ENCODE assay signal across 1 cellular context in the genomic region with DNA sequence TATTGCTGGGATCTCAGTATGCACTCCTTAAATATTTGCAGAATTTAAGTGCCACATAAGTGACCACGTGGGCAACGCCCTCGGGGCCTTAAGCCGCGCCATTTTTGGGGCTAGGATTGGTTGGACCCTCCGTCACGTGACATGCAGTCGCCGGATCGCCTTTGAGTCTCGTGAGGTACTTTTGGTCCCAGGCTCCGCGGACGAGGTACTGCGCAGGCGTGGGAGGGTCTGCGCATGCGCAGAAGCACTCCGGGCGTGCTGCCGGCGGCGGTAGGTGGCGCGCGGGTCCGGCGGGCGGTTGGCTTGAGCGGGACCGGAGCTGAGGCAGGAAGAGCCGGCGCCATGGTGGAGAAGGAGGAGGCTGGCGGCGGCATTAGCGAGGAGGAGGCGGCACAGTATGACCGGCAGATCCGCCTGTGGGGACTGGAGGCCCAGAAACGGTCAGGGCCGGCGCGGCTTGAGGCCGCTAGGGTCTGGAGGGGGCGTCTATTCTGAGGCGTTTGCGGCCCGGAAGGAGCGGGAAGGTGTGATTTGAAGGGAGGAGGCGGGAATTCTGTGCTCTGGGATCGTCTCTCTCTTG.
TF ChIP-seq lines count a peak whose summit lies in the region.

A gene (plus strand): TSS at position 247 of the 580 bp plus-strand sequence. CDS start 96 bp downstream, at position 343.

TF ChIP-seq in HepG2, 621 proteins besides CTCF, POLR2A, EP300 and RAD21 (continued from another document and continues in another):
- no peak for TF ChIP-seq RBM22 (optimal IDR thresholded peaks at IDR 0.05; ENCODE audit: low read length)
- TF ChIP-seq, protein P1, sequence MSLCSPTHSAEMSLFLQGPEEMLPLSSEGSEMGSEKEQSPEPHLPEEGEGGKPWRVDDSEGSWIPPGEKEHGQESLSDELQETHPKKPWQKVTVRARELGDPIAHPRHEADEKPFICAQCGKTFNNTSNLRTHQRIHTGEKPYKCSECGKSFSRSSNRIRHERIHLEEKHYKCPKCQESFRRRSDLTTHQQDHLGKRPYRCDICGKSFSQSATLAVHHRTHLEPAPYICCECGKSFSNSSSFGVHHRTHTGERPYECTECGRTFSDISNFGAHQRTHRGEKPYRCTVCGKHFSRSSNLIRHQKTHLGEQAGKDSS (CRISPR knock-in tag; IDR thresholded peaks at IDR 0.05; ENCODE audit: borderline replicate concordance, low read depth) = peak; percentile 73; the same call in 1 of the 2 replicates
- TF ChIP-seq SRF (IDR thresholded peaks at IDR 0.05; ENCODE audit: low read depth, low read length) = peak; percentile 84
- peak; percentile 53 for TF ChIP-seq CREM (IDR thresholded peaks at IDR 0.05)
- TF ChIP-seq CREM (CRISPR knock-in tag; IDR thresholded peaks at IDR 0.05) = no peak
- peak; percentile 82 for TF ChIP-seq ZNF547 (CRISPR knock-in tag; IDR thresholded peaks at IDR 0.05)
- TF ChIP-seq, protein P2, sequence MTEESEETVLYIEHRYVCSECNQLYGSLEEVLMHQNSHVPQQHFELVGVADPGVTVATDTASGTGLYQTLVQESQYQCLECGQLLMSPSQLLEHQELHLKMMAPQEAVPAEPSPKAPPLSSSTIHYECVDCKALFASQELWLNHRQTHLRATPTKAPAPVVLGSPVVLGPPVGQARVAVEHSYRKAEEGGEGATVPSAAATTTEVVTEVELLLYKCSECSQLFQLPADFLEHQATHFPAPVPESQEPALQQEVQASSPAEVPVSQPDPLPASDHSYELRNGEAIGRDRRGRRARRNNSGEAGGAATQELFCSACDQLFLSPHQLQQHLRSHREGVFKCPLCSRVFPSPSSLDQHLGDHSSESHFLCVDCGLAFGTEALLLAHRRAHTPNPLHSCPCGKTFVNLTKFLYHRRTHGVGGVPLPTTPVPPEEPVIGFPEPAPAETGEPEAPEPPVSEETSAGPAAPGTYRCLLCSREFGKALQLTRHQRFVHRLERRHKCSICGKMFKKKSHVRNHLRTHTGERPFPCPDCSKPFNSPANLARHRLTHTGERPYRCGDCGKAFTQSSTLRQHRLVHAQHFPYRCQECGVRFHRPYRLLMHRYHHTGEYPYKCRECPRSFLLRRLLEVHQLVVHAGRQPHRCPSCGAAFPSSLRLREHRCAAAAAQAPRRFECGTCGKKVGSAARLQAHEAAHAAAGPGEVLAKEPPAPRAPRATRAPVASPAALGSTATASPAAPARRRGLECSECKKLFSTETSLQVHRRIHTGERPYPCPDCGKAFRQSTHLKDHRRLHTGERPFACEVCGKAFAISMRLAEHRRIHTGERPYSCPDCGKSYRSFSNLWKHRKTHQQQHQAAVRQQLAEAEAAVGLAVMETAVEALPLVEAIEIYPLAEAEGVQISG (CRISPR knock-in tag; IDR thresholded peaks at IDR 0.05) = peak; percentile 61
- TF ChIP-seq, protein P3, sequence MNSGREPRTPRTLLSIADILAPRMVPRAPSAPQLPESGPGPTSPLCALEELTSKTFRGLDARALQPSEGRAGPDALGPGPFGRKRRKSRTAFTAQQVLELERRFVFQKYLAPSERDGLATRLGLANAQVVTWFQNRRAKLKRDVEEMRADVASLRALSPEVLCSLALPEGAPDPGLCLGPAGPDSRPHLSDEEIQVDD (CRISPR knock-in tag; IDR thresholded peaks at IDR 0.05; ENCODE audit: borderline replicate concordance) = no peak
- TF ChIP-seq ZKSCAN1 (IDR thresholded peaks at IDR 0.05; ENCODE audit: low read length) = no peak
- TF ChIP-seq WIZ (CRISPR knock-in tag; IDR thresholded peaks at IDR 0.05) = peak; percentile 41
- TF ChIP-seq, protein P4, sequence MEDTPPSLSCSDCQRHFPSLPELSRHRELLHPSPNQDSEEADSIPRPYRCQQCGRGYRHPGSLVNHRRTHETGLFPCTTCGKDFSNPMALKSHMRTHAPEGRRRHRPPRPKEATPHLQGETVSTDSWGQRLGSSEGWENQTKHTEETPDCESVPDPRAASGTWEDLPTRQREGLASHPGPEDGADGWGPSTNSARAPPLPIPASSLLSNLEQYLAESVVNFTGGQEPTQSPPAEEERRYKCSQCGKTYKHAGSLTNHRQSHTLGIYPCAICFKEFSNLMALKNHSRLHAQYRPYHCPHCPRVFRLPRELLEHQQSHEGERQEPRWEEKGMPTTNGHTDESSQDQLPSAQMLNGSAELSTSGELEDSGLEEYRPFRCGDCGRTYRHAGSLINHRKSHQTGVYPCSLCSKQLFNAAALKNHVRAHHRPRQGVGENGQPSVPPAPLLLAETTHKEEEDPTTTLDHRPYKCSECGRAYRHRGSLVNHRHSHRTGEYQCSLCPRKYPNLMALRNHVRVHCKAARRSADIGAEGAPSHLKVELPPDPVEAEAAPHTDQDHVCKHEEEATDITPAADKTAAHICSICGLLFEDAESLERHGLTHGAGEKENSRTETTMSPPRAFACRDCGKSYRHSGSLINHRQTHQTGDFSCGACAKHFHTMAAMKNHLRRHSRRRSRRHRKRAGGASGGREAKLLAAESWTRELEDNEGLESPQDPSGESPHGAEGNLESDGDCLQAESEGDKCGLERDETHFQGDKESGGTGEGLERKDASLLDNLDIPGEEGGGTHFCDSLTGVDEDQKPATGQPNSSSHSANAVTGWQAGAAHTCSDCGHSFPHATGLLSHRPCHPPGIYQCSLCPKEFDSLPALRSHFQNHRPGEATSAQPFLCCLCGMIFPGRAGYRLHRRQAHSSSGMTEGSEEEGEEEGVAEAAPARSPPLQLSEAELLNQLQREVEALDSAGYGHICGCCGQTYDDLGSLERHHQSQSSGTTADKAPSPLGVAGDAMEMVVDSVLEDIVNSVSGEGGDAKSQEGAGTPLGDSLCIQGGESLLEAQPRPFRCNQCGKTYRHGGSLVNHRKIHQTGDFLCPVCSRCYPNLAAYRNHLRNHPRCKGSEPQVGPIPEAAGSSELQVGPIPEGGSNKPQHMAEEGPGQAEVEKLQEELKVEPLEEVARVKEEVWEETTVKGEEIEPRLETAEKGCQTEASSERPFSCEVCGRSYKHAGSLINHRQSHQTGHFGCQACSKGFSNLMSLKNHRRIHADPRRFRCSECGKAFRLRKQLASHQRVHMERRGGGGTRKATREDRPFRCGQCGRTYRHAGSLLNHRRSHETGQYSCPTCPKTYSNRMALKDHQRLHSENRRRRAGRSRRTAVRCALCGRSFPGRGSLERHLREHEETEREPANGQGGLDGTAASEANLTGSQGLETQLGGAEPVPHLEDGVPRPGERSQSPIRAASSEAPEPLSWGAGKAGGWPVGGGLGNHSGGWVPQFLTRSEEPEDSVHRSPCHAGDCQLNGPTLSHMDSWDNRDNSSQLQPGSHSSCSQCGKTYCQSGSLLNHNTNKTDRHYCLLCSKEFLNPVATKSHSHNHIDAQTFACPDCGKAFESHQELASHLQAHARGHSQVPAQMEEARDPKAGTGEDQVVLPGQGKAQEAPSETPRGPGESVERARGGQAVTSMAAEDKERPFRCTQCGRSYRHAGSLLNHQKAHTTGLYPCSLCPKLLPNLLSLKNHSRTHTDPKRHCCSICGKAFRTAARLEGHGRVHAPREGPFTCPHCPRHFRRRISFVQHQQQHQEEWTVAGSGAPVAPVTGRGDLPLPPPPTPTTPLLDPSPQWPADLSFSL (CRISPR knock-in tag; IDR thresholded peaks at IDR 0.05) = no peak
- TF ChIP-seq, protein P5, sequence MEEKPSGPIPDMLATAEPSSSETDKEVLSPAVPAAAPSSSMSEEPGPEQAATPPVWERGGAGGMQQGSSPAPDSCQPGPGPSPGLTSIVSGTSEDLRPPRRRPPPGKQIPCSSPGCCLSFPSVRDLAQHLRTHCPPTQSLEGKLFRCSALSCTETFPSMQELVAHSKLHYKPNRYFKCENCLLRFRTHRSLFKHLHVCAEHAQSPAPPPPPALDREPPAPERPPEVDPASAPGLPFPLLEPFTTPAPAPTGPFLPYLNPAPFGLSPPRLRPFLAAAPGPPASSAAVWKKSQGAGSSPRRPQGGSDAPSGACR (CRISPR knock-in tag; IDR thresholded peaks at IDR 0.05) = peak; percentile 60; the same call in 1 of the 2 replicates
- TF ChIP-seq KLF12 (CRISPR knock-in tag; IDR thresholded peaks at IDR 0.05; ENCODE audit: borderline replicate concordance) = peak; percentile 13; the same call in 1 of the 2 replicates
- no peak for TF ChIP-seq ZNF282 (IDR thresholded peaks at IDR 0.05; ENCODE audit: partially characterized antibody)
- no peak for TF ChIP-seq SETDB1 (CRISPR knock-in tag; IDR thresholded peaks at IDR 0.05; ENCODE audit: borderline replicate concordance)
- TF ChIP-seq, protein P6, sequence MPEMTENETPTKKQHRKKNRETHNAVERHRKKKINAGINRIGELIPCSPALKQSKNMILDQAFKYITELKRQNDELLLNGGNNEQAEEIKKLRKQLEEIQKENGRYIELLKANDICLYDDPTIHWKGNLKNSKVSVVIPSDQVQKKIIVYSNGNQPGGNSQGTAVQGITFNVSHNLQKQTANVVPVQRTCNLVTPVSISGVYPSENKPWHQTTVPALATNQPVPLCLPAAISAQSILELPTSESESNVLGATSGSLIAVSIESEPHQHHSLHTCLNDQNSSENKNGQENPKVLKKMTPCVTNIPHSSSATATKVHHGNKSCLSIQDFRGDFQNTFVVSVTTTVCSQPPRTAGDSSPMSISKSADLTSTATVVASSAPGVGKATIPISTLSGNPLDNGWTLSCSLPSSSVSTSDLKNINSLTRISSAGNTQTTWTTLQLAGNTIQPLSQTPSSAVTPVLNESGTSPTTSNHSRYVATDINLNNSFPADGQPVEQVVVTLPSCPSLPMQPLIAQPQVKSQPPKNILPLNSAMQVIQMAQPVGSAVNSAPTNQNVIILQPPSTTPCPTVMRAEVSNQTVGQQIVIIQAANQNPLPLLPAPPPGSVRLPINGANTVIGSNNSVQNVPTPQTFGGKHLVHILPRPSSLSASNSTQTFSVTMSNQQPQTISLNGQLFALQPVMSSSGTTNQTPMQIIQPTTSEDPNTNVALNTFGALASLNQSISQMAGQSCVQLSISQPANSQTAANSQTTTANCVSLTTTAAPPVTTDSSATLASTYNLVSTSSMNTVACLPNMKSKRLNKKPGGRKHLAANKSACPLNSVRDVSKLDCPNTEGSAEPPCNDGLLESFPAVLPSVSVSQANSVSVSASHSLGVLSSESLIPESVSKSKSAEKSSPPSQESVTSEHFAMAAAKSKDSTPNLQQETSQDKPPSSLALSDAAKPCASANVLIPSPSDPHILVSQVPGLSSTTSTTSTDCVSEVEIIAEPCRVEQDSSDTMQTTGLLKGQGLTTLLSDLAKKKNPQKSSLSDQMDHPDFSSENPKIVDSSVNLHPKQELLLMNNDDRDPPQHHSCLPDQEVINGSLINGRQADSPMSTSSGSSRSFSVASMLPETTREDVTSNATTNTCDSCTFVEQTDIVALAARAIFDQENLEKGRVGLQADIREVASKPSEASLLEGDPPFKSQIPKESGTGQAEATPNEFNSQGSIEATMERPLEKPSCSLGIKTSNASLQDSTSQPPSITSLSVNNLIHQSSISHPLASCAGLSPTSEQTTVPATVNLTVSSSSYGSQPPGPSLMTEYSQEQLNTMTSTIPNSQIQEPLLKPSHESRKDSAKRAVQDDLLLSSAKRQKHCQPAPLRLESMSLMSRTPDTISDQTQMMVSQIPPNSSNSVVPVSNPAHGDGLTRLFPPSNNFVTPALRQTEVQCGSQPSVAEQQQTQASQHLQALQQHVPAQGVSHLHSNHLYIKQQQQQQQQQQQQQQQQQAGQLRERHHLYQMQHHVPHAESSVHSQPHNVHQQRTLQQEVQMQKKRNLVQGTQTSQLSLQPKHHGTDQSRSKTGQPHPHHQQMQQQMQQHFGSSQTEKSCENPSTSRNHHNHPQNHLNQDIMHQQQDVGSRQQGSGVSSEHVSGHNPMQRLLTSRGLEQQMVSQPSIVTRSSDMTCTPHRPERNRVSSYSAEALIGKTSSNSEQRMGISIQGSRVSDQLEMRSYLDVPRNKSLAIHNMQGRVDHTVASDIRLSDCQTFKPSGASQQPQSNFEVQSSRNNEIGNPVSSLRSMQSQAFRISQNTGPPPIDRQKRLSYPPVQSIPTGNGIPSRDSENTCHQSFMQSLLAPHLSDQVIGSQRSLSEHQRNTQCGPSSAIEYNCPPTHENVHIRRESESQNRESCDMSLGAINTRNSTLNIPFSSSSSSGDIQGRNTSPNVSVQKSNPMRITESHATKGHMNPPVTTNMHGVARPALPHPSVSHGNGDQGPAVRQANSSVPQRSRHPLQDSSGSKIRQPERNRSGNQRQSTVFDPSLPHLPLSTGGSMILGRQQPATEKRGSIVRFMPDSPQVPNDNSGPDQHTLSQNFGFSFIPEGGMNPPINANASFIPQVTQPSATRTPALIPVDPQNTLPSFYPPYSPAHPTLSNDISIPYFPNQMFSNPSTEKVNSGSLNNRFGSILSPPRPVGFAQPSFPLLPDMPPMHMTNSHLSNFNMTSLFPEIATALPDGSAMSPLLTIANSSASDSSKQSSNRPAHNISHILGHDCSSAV (CRISPR knock-in tag; IDR thresholded peaks at IDR 0.05; ENCODE audit: borderline replicate concordance) = no peak
- TF ChIP-seq BRD4 (CRISPR knock-in tag; IDR thresholded peaks at IDR 0.05) = peak; percentile 81
- TF ChIP-seq, protein P7, sequence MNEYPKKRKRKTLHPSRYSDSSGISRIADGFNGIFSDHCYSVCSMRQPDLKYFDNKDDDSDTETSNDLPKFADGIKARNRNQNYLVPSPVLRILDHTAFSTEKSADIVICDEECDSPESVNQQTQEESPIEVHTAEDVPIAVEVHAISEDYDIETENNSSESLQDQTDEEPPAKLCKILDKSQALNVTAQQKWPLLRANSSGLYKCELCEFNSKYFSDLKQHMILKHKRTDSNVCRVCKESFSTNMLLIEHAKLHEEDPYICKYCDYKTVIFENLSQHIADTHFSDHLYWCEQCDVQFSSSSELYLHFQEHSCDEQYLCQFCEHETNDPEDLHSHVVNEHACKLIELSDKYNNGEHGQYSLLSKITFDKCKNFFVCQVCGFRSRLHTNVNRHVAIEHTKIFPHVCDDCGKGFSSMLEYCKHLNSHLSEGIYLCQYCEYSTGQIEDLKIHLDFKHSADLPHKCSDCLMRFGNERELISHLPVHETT (CRISPR knock-in tag; conservative IDR thresholded peaks at IDR 0.05) = 0 out of 2 replicates have a peak, but pooled peaks have one; percentile 19
- TF ChIP-seq TSC22D2 (CRISPR knock-in tag; IDR thresholded peaks at IDR 0.05; ENCODE audit: borderline replicate concordance) = peak; percentile 45; the same call in 1 of the 2 replicates
- TF ChIP-seq YEATS2 (CRISPR knock-in tag; IDR thresholded peaks at IDR 0.05; ENCODE audit: borderline replicate concordance) = peak; percentile 90
- TF ChIP-seq, protein P8, sequence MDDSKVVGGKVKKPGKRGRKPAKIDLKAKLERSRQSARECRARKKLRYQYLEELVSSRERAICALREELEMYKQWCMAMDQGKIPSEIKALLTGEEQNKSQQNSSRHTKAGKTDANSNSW (CRISPR knock-in tag; IDR thresholded peaks at IDR 0.05; ENCODE audit: borderline replicate concordance) = no peak; the same call in 1 of the 2 replicates
- TF ChIP-seq ZNF251 (CRISPR knock-in tag; IDR thresholded peaks at IDR 0.05) = no peak
- no peak for TF ChIP-seq MZF1 (CRISPR knock-in tag; IDR thresholded peaks at IDR 0.05; ENCODE audit: borderline replicate concordance)
- TF ChIP-seq RXRB (CRISPR knock-in tag; IDR thresholded peaks at IDR 0.05; ENCODE audit: borderline replicate concordance) = peak; percentile 38; the same call in 1 of the 2 replicates
- TF ChIP-seq ZNF788 (CRISPR knock-in tag; IDR thresholded peaks at IDR 0.05; ENCODE audit: borderline replicate concordance) = 0 out of 2 replicates have a peak, but pooled peaks have one; percentile 66
- TF ChIP-seq ZNF354B (CRISPR knock-in tag; IDR thresholded peaks at IDR 0.05) = no peak
- peak; percentile 88 for TF ChIP-seq MYC (CRISPR knock-in tag; IDR thresholded peaks at IDR 0.05; ENCODE audit: borderline replicate concordance)
- 0 out of 2 replicates have a peak, but pooled peaks have one; percentile 49 for TF ChIP-seq TOE1 (CRISPR knock-in tag; IDR thresholded peaks at IDR 0.05)
